36 cellular contexts compared by ENCODE assay signal in genomic region chr1:234294109-234294845, GRCh38.
"Had no signal": no experiment of that assay in that cellular context is flagged by ENCODE, and none has a peak within 500 bp of the region (broad histone marks: within the 10 kb centered on the region; RNA-seq: fewer than 3 reads in every experiment).

No MANE protein-coding gene starts in this region.

- H3K27me3 Mint-ChIP-seq: activated naive CD4-positive, alpha-beta T cell treated with anti-CD3 and anti-CD28 coated beads, Interleukin-2, amount 50 U/mL, for 24 hours had no signal

- DNase-seq: activated CD4-positive, alpha-beta memory T cell treated with anti-CD3 and anti-CD28 coated beads for 36 hours; activated CD4-positive, alpha-beta T cell treated with anti-CD3 and anti-CD28 coated beads for 36 hours; activated CD4-positive, alpha-beta T cell treated with anti-CD3 and anti-CD28 coated beads, Interleukin-2, amount 10 ng/mL, durations not matched to agents 24 days and 14 days; activated CD4-positive, CD25-positive, alpha-beta regulatory T cell; activated CD4-positive, CD25-positive, alpha-beta regulatory T cell treated with anti-CD3 and anti-CD28 coated beads, Interleukin-2, amount 50 U/mL, for 72 hours; activated CD8-positive, alpha-beta memory T cell treated with anti-CD3 and anti-CD28 coated beads, Interleukin-2, amount 10 ng/mL, durations not matched to agents 7 days and 5 days; activated CD8-positive, alpha-beta memory T cell treated with anti-CD3 and anti-CD28 coated beads, Interleukin-2, amount 50 U/mL, for 4 hours; activated CD8-positive, alpha-beta T cell treated with anti-CD3 and anti-CD28 coated beads, Interleukin-2, amount 10 ng/mL, durations not matched to agents 7 days and 5 days; activated effector memory CD4-positive, alpha-beta T cell treated with anti-CD3 and anti-CD28 coated beads, Interleukin-2, amount 50 U/mL, for 16 hours; activated naive CD4-positive, alpha-beta T cell treated with anti-CD3 and anti-CD28 coated beads for 36 hours; activated naive CD8-positive, alpha-beta T cell treated with anti-CD3 and anti-CD28 coated beads for 36 hours; activated naive CD8-positive, alpha-beta T cell treated with anti-CD3 and anti-CD28 coated beads, Interleukin-2, amount 50 U/mL, for 24 hours; activated T-cell treated with anti-CD3 and anti-CD28 coated beads, Interleukin-2, amount 50 U/mL, for 1 hour; activated T-cell treated with anti-CD3 and anti-CD28 coated beads, Interleukin-2, amount 50 U/mL, for 48 hours; adrenal gland; amygdala; central memory CD4-positive, alpha-beta T cell; cerebellar nuclear complex; effector CD4-positive, alpha-beta T cell; effector memory CD8-positive, alpha-beta T cell; erythroblast; foreskin keratinocyte; head of caudate nucleus; T-helper 1 cell; T-helper 17 cell had no signal

- H3K27ac Mint-ChIP-seq: activated CD4-positive, alpha-beta memory T cell treated with anti-CD3 and anti-CD28 coated beads for 36 hours; activated CD4-positive, alpha-beta T cell treated with anti-CD3 and anti-CD28 coated beads for 36 hours; activated CD4-positive, alpha-beta T cell treated with anti-CD3 and anti-CD28 coated beads, Interleukin-2, amount 10 ng/mL, durations not matched to agents 24 days and 14 days; activated CD8-positive, alpha-beta memory T cell treated with anti-CD3 and anti-CD28 coated beads, Interleukin-2, amount 10 ng/mL, durations not matched to agents 7 days and 5 days; activated CD8-positive, alpha-beta T cell treated with anti-CD3 and anti-CD28 coated beads, Interleukin-2, amount 10 ng/mL, durations not matched to agents 7 days and 5 days; activated naive CD4-positive, alpha-beta T cell treated with anti-CD3 and anti-CD28 coated beads for 36 hours; activated naive CD4-positive, alpha-beta T cell treated with anti-CD3 and anti-CD28 coated beads, Interleukin-2, amount 50 U/mL, for 24 hours; activated naive CD8-positive, alpha-beta T cell treated with anti-CD3 and anti-CD28 coated beads for 36 hours; activated naive CD8-positive, alpha-beta T cell treated with anti-CD3 and anti-CD28 coated beads, Interleukin-2, amount 50 U/mL, for 24 hours; activated T-helper 1 cell treated with anti-CD3 and anti-CD28 coated beads, Interleukin-12 subunit alpha, Interleukin-12 subunit beta, Interleukin-2, Interleukin-4 antibody, amounts not matched to agents 30 ng/mL and 10 ng/mL and 1 ng/mL, durations not matched to agents 14 hours and 24 hours and 36 hours; activated T-helper 2 cell treated with anti-CD3 and anti-CD28 coated beads, Interferon-gamma antibody, Interleukin-2, Interleukin-4, amounts not matched to agents 10 μg/mL and 5 μg/mL and 100 μg/mL, durations not matched to agents 14 hours and 24 hours and 36 hours; dendritic cell treated with granulocyte-macrophage colony-stimulating factor and Interleukin-4, amounts not matched to agents 40 ng/mL and 50 ng/mL, for 4 days; effector memory CD8-positive, alpha-beta T cell; T-helper 17 cell had no signal

- H3K4me3 ChIP-seq: adrenal gland, ascending aorta, breast epithelium, cardiac muscle cell, coronary artery, esophagus muscularis mucosa, gastroesophageal sphincter had no signal

- H3K9me3 ChIP-seq: adrenal gland, ascending aorta had no signal

- H3K4me1 ChIP-seq: adrenal gland, ascending aorta, breast epithelium, esophagus muscularis mucosa, foreskin keratinocyte, gastroesophageal sphincter had no signal

- H3K27ac ChIP-seq: adrenal gland, ascending aorta, breast epithelium, cardiac muscle cell, coronary artery, esophagus muscularis mucosa, foreskin keratinocyte, gastroesophageal sphincter had no signal

- H3K4me1 Mint-ChIP-seq: activated CD4-positive, alpha-beta T cell treated with anti-CD3 and anti-CD28 coated beads for 36 hours; activated CD4-positive, alpha-beta T cell treated with anti-CD3 and anti-CD28 coated beads, Interleukin-2, amount 10 ng/mL, durations not matched to agents 24 days and 14 days; activated CD8-positive, alpha-beta memory T cell treated with anti-CD3 and anti-CD28 coated beads, Interleukin-2, amount 10 ng/mL, durations not matched to agents 7 days and 5 days; activated naive CD4-positive, alpha-beta T cell treated with anti-CD3 and anti-CD28 coated beads, Interleukin-2, amount 50 U/mL, for 24 hours; activated naive CD8-positive, alpha-beta T cell treated with anti-CD3 and anti-CD28 coated beads for 36 hours; brain; T-helper 17 cell had no signal

- H3K27me3 ChIP-seq: adrenal gland, ascending aorta, breast epithelium, cardiac muscle cell, esophagus muscularis mucosa, foreskin keratinocyte had no signal

- H3K4me3 Mint-ChIP-seq: activated CD4-positive, alpha-beta memory T cell treated with anti-CD3 and anti-CD28 coated beads for 36 hours; activated CD4-positive, alpha-beta T cell treated with anti-CD3 and anti-CD28 coated beads for 36 hours; activated CD4-positive, alpha-beta T cell treated with anti-CD3 and anti-CD28 coated beads, Interleukin-2, amount 10 ng/mL, durations not matched to agents 24 days and 14 days; activated CD8-positive, alpha-beta memory T cell treated with anti-CD3 and anti-CD28 coated beads, Interleukin-2, amount 10 ng/mL, durations not matched to agents 7 days and 5 days; activated CD8-positive, alpha-beta T cell treated with anti-CD3 and anti-CD28 coated beads, Interleukin-2, amount 10 ng/mL, durations not matched to agents 7 days and 5 days; activated naive CD4-positive, alpha-beta T cell treated with anti-CD3 and anti-CD28 coated beads for 36 hours; activated naive CD4-positive, alpha-beta T cell treated with anti-CD3 and anti-CD28 coated beads, Interleukin-2, amount 50 U/mL, for 24 hours; activated naive CD8-positive, alpha-beta T cell treated with anti-CD3 and anti-CD28 coated beads for 36 hours; activated naive CD8-positive, alpha-beta T cell treated with anti-CD3 and anti-CD28 coated beads, Interleukin-2, amount 50 U/mL, for 24 hours; activated T-helper 1 cell treated with anti-CD3 and anti-CD28 coated beads, Interleukin-12 subunit alpha, Interleukin-12 subunit beta, Interleukin-2, Interleukin-4 antibody, amounts not matched to agents 30 ng/mL and 10 ng/mL and 1 ng/mL, durations not matched to agents 14 hours and 24 hours and 36 hours; brain; dendritic cell treated with granulocyte-macrophage colony-stimulating factor and Interleukin-4, amounts not matched to agents 40 ng/mL and 50 ng/mL, for 4 days; effector memory CD8-positive, alpha-beta T cell; T-helper 17 cell had no signal

- H3K36me3 ChIP-seq: adrenal gland, ascending aorta, breast epithelium, cardiac muscle cell, esophagus muscularis mucosa, gastroesophageal sphincter had no signal

- ATAC-seq: activated CD4-positive, alpha-beta T cell treated with anti-CD3 and anti-CD28 coated beads for 36 hours; activated CD8-positive, alpha-beta memory T cell treated with anti-CD3 and anti-CD28 coated beads, Interleukin-2, amount 10 ng/mL, durations not matched to agents 7 days and 5 days; activated CD8-positive, alpha-beta T cell treated with anti-CD3 and anti-CD28 coated beads, Interleukin-2, amount 10 ng/mL, durations not matched to agents 7 days and 5 days; activated naive CD8-positive, alpha-beta T cell treated with anti-CD3 and anti-CD28 coated beads, Interleukin-2, amount 50 U/mL, for 24 hours; effector memory CD8-positive, alpha-beta T cell; foreskin keratinocyte; gastroesophageal sphincter; T-helper 17 cell had no signal
